Comparison of ENCODE assay signal across 33 cellular contexts in the genomic region with DNA sequence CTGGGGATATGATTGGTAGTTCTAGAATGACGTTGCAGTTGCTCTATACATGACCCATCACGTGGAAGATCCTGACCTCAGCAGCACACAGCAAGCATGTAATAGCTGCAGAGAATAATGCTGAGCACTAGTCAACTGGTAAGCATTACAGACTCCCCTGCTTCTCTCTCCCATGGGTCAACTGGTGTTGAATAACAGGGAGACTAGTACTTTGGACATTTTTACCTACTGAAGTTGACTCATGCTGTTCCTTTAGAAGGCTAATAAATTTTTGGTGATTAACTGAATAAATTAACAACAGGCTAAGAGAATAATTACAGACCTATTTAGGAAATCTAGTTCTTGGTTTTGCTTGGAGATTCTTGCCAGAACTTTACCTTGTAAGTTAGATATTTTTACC.
"Had no signal": no experiment of that assay in that cellular context is flagged by ENCODE, and none has a peak within 500 bp of the region (broad histone marks: within the 10 kb centered on the region; RNA-seq: fewer than 3 reads in every experiment).

No MANE protein-coding gene starts in this region.

- H3K36me3 Mint-ChIP-seq: activated naive CD4-positive, alpha-beta T cell treated with anti-CD3 and anti-CD28 coated beads, Interleukin-2, amount 50 U/mL, for 24 hours had no signal

- H3K4me3 Mint-ChIP-seq: activated CD4-positive, alpha-beta T cell treated with anti-CD3 and anti-CD28 coated beads, Interleukin-2, amount 10 ng/mL, durations not matched to agents 24 days and 14 days; activated CD8-positive, alpha-beta T cell treated with anti-CD3 and anti-CD28 coated beads for 36 hours; activated naive CD4-positive, alpha-beta T cell treated with anti-CD3 and anti-CD28 coated beads, Interleukin-2, amount 50 U/mL, for 24 hours; activated naive CD8-positive, alpha-beta T cell treated with anti-CD3 and anti-CD28 coated beads, Interleukin-2, amount 10 ng/mL, durations not matched to agents 7 days and 5 days; activated T-cell treated with anti-CD3 and anti-CD28 coated beads, Interleukin-2, amount 50 U/mL, for 72 hours; activated T-helper 17 cell treated with anti-CD3 and anti-CD28 coated beads, Interleukin-2, amount 50 U/mL, for 72 hours; T-helper 1 cell treated with Interleukin-12 subunit alpha and Interleukin-12 subunit beta and Interleukin-4 antibody, amounts not matched to agents 30 μg/mL and 1 μg/mL, for 36 hours; T-helper 2 cell treated with Interferon-gamma antibody and Interleukin-4, amounts not matched to agents 5 μg/mL and 100 μg/mL, for 36 hours had no signal

- H3K27ac Mint-ChIP-seq: activated CD4-positive, alpha-beta T cell treated with anti-CD3 and anti-CD28 coated beads, Interleukin-2, amount 10 ng/mL, durations not matched to agents 24 days and 14 days; activated CD8-positive, alpha-beta T cell treated with anti-CD3 and anti-CD28 coated beads for 36 hours; activated naive CD4-positive, alpha-beta T cell treated with anti-CD3 and anti-CD28 coated beads, Interleukin-2, amount 50 U/mL, for 24 hours; activated naive CD8-positive, alpha-beta T cell treated with anti-CD3 and anti-CD28 coated beads, Interleukin-2, amount 10 ng/mL, durations not matched to agents 7 days and 5 days; activated T-cell treated with anti-CD3 and anti-CD28 coated beads, Interleukin-2, amount 50 U/mL, for 72 hours; activated T-helper 17 cell treated with anti-CD3 and anti-CD28 coated beads, Interleukin-2, amount 50 U/mL, for 72 hours; T-helper 1 cell treated with Interleukin-12 subunit alpha and Interleukin-12 subunit beta and Interleukin-4 antibody, amounts not matched to agents 30 μg/mL and 1 μg/mL, for 36 hours; T-helper 2 cell treated with Interferon-gamma antibody and Interleukin-4, amounts not matched to agents 5 μg/mL and 100 μg/mL, for 36 hours had no signal

- H3K4me1 ChIP-seq: ascending aorta, body of pancreas, breast epithelium, Peyer's patch, SJSA1 had no signal

- H3K27ac ChIP-seq: ascending aorta, body of pancreas, breast epithelium, Peyer's patch, SJSA1 had no signal

- H3K9me3 ChIP-seq: ascending aorta, body of pancreas, breast epithelium, MG63, Peyer's patch, SJSA1 had no signal

- FAIRE-seq: TTC549 had no signal

- H3K9me3 Mint-ChIP-seq: activated CD8-positive, alpha-beta T cell treated with anti-CD3 and anti-CD28 coated beads for 36 hours; activated naive CD4-positive, alpha-beta T cell treated with anti-CD3 and anti-CD28 coated beads, Interleukin-2, amount 50 U/mL, for 24 hours; T-helper 2 cell treated with Interferon-gamma antibody and Interleukin-4, amounts not matched to agents 5 μg/mL and 100 μg/mL, for 36 hours had no signal

- H3K4me3 ChIP-seq: ascending aorta, body of pancreas, breast epithelium, MG63, Peyer's patch, SJSA1 had no signal

- ATAC-seq: activated CD8-positive, alpha-beta T cell treated with anti-CD3 and anti-CD28 coated beads for 36 hours; activated T-cell treated with anti-CD3 and anti-CD28 coated beads, Interleukin-2, amount 50 U/mL, for 72 hours; activated T-helper 17 cell treated with anti-CD3 and anti-CD28 coated beads, Interleukin-2, amount 50 U/mL, for 72 hours; body of pancreas; PC-3 had no signal

- H3K4me1 Mint-ChIP-seq: activated CD4-positive, alpha-beta T cell treated with anti-CD3 and anti-CD28 coated beads, Interleukin-2, amount 10 ng/mL, durations not matched to agents 24 days and 14 days; activated naive CD4-positive, alpha-beta T cell treated with anti-CD3 and anti-CD28 coated beads, Interleukin-2, amount 50 U/mL, for 24 hours; activated T-helper 17 cell treated with anti-CD3 and anti-CD28 coated beads, Interleukin-2, amount 50 U/mL, for 72 hours had no signal

- H3K27me3 Mint-ChIP-seq: activated CD4-positive, alpha-beta T cell treated with anti-CD3 and anti-CD28 coated beads, Interleukin-2, amount 10 ng/mL, durations not matched to agents 24 days and 14 days; activated naive CD4-positive, alpha-beta T cell treated with anti-CD3 and anti-CD28 coated beads, Interleukin-2, amount 50 U/mL, for 24 hours had no signal

- H3K9ac ChIP-seq: SK-N-SH had no signal

- H3K27me3 ChIP-seq: ascending aorta, body of pancreas, breast epithelium, MG63, Peyer's patch, SJSA1 had no signal

- H3K36me3 ChIP-seq: ascending aorta, breast epithelium, MG63, Peyer's patch, SJSA1 had no signal

- H3K4me2 ChIP-seq: SK-N-SH had no signal

- DNase-seq: activated CD4-positive, alpha-beta T cell treated with anti-CD3 and anti-CD28 coated beads, Interleukin-2, amount 10 ng/mL, durations not matched to agents 24 days and 14 days; activated CD4-positive, alpha-beta T cell treated with anti-CD3 and anti-CD28 coated beads, Interleukin-2, amount 50 U/mL, for 4 hours; activated CD8-positive, alpha-beta T cell treated with anti-CD3 and anti-CD28 coated beads for 36 hours; activated gamma-delta T cell; activated naive CD4-positive, alpha-beta T cell treated with Interleukin-2 at 50 U/mL for 16 hours; activated naive CD8-positive, alpha-beta T cell treated with anti-CD3 and anti-CD28 coated beads, Interleukin-2, amount 10 ng/mL, durations not matched to agents 7 days and 5 days; activated T-cell treated with anti-CD3 and anti-CD28 coated beads, Interleukin-2, amount 50 U/mL, for 1 hour; activated T-cell treated with anti-CD3 and anti-CD28 coated beads, Interleukin-2, amount 50 U/mL, for 72 hours; amygdala; body of pancreas; MG63; NCI-H1048; NCI-H1105 treated with DMSO at 0.1 percent for 48 hours; NCI-H1436; NCI-H1694; NCI-H2029; NCI-H345; NCI-H524 treated with DMSO at 0.1 percent for 48 hours; NCI-H748 treated with DMSO at 0.1 percent for 48 hours; NK-92 treated with Interleukin-12 subunit alpha and Interleukin-12 subunit beta, amount 100 ng/mL, for 24 hours; PC-3; Peyer's patch; RPMI8226; SHP77 treated with DMSO at 0.1 percent for 48 hours; SK-N-SH had no signal
